ENCODE assay signal across 1 cellular context in the genomic region with DNA sequence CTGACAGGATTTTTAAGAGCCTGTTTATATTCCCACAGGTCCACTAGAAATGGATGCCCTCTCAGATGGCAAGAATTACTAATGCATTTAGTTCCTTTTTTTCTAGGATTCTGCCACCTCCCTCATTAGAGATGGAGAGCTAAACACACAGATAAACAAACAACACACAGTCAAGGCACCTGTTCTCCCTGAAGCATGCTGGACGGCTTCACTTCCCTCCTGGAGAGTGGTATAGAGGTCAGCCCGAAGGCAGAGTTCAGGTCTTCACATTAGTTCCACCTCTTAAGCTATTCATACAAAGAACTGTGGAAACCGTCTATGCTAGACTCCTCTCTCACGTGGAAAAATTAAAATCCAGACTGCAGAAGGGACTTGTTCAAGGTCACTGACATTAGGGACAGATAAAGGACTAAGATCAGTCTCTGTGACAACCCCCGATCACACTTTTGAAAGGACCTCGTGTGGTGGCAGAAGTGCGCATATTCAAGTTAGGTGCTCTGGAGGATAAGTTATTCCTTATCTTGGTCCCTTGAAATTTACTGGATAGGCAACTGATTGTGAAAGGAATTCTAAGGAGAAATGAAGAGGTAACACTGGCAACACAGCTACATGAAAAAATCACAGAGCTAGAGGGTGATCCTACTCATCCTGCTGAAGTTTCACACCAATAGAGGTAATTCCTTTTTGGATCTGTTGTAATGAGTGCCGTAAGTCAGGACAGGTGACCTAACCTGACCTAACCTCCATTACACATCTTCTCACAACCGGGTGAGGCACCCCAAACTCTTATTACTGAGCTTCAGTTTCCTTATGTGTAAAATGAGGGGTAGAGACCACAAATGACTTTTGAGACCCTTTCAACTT.
TF ChIP-seq lines count a peak whose summit lies in the region.

No MANE protein-coding gene starts in this region.

TF ChIP-seq in K562, 482 proteins besides CTCF, POLR2A, EP300 and RAD21 (continued from another document):
- TF ChIP-seq, protein P1, sequence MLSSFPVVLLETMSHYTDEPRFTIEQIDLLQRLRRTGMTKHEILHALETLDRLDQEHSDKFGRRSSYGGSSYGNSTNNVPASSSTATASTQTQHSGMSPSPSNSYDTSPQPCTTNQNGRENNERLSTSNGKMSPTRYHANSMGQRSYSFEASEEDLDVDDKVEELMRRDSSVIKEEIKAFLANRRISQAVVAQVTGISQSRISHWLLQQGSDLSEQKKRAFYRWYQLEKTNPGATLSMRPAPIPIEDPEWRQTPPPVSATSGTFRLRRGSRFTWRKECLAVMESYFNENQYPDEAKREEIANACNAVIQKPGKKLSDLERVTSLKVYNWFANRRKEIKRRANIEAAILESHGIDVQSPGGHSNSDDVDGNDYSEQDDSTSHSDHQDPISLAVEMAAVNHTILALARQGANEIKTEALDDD (IDR thresholded peaks at IDR 0.05), result peak; percentile 20; the same call in 1 of the 2 replicates
- TF ChIP-seq NRF1 (conservative IDR thresholded peaks at IDR 0.05 in 1 of 2, IDR thresholded peaks at IDR 0.05 in 1 of 2), result peak; percentile 37 to 47; a peak in 3 of 4 replicates
- no peak for TF ChIP-seq HDGF (IDR thresholded peaks at IDR 0.05)
- TF ChIP-seq, protein P2, sequence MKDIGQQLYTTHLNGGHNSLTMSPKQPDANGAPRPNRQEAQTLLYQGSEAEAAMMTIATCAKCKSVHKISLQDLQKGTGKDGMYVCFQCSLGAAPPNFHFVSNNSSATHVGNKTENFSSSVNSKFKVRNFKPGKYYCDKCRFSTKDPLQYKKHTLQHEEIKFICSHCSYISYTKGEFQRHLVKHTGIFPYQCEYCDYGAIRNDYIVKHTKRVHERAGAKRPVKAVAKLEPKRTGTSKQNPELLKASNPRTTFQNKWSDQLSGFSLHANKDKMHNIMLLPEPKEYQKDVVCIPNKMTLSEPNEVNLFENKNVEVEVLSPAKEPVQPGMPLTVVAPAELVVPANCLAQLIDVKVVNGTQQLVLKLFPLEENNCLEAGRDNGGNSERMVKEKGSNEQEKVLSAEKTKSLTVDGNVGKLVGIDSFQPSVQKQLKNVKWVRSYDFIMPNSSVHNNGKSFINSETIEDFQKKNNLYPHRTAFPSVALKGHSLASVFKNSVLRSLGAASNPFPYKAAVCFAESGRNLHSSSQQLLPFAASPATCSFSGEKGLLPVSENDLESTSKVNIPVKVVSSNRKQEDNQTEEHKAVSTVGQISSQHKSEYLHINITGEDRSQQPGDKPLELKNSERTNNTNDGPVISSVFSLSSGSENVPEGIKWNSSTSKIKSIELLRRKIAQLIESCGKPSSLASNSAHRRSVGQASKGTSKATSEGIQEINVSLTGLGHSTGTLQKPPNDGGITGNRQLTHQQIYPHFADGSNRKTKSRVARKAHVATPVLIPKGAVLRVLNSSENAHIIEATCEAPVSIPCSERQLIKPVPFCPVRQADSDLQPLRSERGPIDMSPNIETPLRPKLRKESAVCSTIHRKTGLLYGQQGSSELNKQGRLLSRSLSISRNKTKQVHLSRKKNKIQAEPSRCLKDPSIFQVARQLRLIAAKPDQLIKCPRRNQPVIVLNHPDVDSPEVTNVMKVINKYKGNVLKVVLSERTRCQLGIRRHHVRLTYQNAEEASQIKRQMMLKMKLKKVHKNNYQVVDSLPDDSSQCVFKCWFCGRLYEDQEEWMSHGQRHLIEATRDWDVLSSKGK (CRISPR knock-in tag; IDR thresholded peaks at IDR 0.05), result no peak
- TF ChIP-seq ESRRA (IDR thresholded peaks at IDR 0.05; ENCODE audit: borderline replicate concordance, low read depth), result peak; percentile 85
- TF ChIP-seq YY1 (IDR thresholded peaks at IDR 0.05; ENCODE audit: borderline replicate concordance in 1 of 3, control insufficient read depth in 1 of 3, extremely low read depth in 1 of 3, insufficient read depth in 3 of 3, insufficient read length in 1 of 3, insufficient replicate concordance in 2 of 3, low read depth in 1 of 3, low read length in 2 of 3), result peak in 1 of 3 experiments; percentile 26
- TF ChIP-seq TSC22D4 (tag; IDR thresholded peaks at IDR 0.05), result no peak
